ENCODE assay signal across 18 cellular contexts in the genomic region with DNA sequence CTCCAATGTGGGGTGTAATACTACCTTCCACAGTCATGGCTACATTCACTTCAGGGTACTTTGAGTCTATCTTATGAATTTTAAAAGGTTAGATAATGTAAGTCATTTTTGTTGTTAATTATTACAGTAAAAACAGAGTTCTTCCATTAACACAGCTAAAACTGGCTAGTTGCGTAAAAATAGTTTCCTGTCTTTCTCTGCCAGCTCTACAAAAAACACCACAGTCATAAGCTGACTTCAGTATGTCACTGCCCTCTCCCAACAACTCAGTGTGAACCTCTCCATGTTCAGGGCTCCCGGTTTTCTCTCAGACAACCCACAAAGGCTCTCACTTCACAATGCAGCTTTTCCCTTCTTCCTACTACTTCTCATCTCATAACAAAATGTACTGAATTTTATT.
DNase-seq lines count a peak whose midpoint lies in the region; ATAC-seq and TF ChIP-seq lines count a peak whose summit lies in the region.
"Had no signal": no experiment of that assay in that cellular context is flagged by ENCODE, and none has a peak within 500 bp of the region (broad histone marks: within the 10 kb centered on the region; RNA-seq: fewer than 3 reads in every experiment).

No MANE protein-coding gene starts in this region.

- H3K4me3 ChIP-seq in heart left ventricle, result no peak overlapping the region
- no peak overlapping the region for H3K4me3 ChIP-seq in right atrium auricular region
- H3K4me3 ChIP-seq in fibroblast of lung (replicated peaks in 1 of 4; ENCODE audit: control extremely low read depth in 1 of 4, insufficient read depth in 1 of 4, low read depth in 3 of 4, low read length in 4 of 4), result no peak overlapping the region
- no peak overlapping the region for H3K4me3 ChIP-seq in subcutaneous abdominal adipose tissue (ENCODE audit: low read depth in 1 of 5, low read length in 5 of 5)
- H3K4me3 ChIP-seq: suprapubic skin, vagina had no signal

- H3K79me2 ChIP-seq in fibroblast of lung (ENCODE audit: control insufficient read depth, insufficient read depth, low read length), result no peaks in the 10 kb centered on the region

- H3K4me1 ChIP-seq in heart left ventricle (peaks cover 0 to 25% (median 4%) of the 10 kb centered on the region in 12 donors), right atrium auricular region (peaks cover 0 to 5% of the 10 kb centered on the region in 2 donors), fibroblast of lung (ENCODE audit: control insufficient read depth, extremely low read depth, insufficient read depth, low read length) (no peaks in the 10 kb centered on the region), subcutaneous abdominal adipose tissue (ENCODE audit: control insufficient read depth in 5 of 5, insufficient read depth in 5 of 5, low read length in 5 of 5) (peaks cover 0 to 16% (median 0%) of the 10 kb centered on the region in 5 donors)
- H3K4me1 ChIP-seq: suprapubic skin, vagina had no signal

- H3K4me2 ChIP-seq in fibroblast of lung (ENCODE audit: extremely low read depth, insufficient read depth, low read length), result no peak overlapping the region

- WGBS in heart left ventricle, 4 donors, result 42 to 51% (median 46%) methylated on average over 2 of the region's 2 CpGs

- TF ChIP-seq CTCF in heart left ventricle (IDR thresholded peaks at IDR 0.05), result no peak
- no peak for TF ChIP-seq CTCF in right atrium auricular region (IDR thresholded peaks at IDR 0.05)
- TF ChIP-seq CTCF in fibroblast of lung (conservative IDR thresholded peaks at IDR 0.05 in 1 of 2, IDR thresholded peaks at IDR 0.05 in 1 of 2; ENCODE audit: low read depth in 1 of 2, low read length in 2 of 2), result no peak

- TF ChIP-seq POLR2A in heart left ventricle (IDR thresholded peaks at IDR 0.05), result no peak

- peak overlapping the region in 7 of 12 donors; percentile 5 to 54 (median 28) for H3K27ac ChIP-seq in heart left ventricle
- no peak overlapping the region for H3K27ac ChIP-seq in right atrium auricular region
- H3K27ac ChIP-seq in fibroblast of lung (ENCODE audit: insufficient read depth, low read length), result no peak overlapping the region
- H3K27ac ChIP-seq in subcutaneous abdominal adipose tissue (ENCODE audit: low read depth, low read length), result peak overlapping the region; percentile 50
- H3K27ac ChIP-seq: suprapubic skin, vagina had no signal

- H3K27me3 ChIP-seq in heart left ventricle (no peaks in the 10 kb centered on the region), right atrium auricular region (no peaks in the 10 kb centered on the region), fibroblast of lung (ENCODE audit: control insufficient read depth, insufficient read depth, low read length) (no peaks in the 10 kb centered on the region), subcutaneous abdominal adipose tissue (ENCODE audit: control insufficient read depth in 5 of 5, insufficient read depth in 4 of 5, low read length in 5 of 5) (no peaks in the 10 kb centered on the region)
- H3K27me3 ChIP-seq: suprapubic skin, vagina had no signal

- intact Hi-C loops in heart left ventricle (cut with DNase I), result loop anchor here in 1 of 10 donors (5.0 kb wide), 1 partner anchor 209 kb away; no protein-coding TSS in a partner anchor

- no peaks in the 10 kb centered on the region for H3K9me3 ChIP-seq in heart left ventricle
- H3K9me3 ChIP-seq in right atrium auricular region, result no peaks in the 10 kb centered on the region
- no peaks in the 10 kb centered on the region for H3K9me3 ChIP-seq in fibroblast of lung (ENCODE audit: control insufficient read depth, insufficient read depth, low read depth, low read length)
- H3K9me3 ChIP-seq in subcutaneous abdominal adipose tissue (ENCODE audit: control insufficient read depth in 5 of 5, low read length in 5 of 5), result no peaks in the 10 kb centered on the region
- H3K9me3 ChIP-seq: suprapubic skin, vagina had no signal

- DNase-seq in heart left ventricle (no peak), right atrium auricular region (ENCODE audit: low spot score) (no peak), Kasumi-1 (lab: John Stamatoyannopoulos, UW) (peak; percentile 44 to 58), fibroblast of lung (ENCODE audit: low read depth in 2 of 2) (no peak), H4 (ENCODE audit: low spot score) (no peak)
- DNase-seq: activated CD4-positive, alpha-beta T cell treated with anti-CD3 and anti-CD28 coated beads, Interleukin-2, amount 50 U/mL, for 48 hours; activated T-cell treated with anti-CD3 and anti-CD28 coated beads, Interleukin-2, amount 50 U/mL, for 4 hours; CD4-positive, alpha-beta T cell; DMS53; kidney glomerular epithelial cell; NCI-H1105; NCI-H2171; NCI-H526 had no signal

- peak overlapping the region; percentile 53 for H2AFZ ChIP-seq in fibroblast of lung (ENCODE audit: low read length)

- H3K9ac ChIP-seq in fibroblast of lung (ENCODE audit: insufficient read depth, low read length), result no peak overlapping the region
- no peak overlapping the region for H3K9ac ChIP-seq in subcutaneous abdominal adipose tissue (ENCODE audit: low read length in 5 of 5)

- H3K36me3 ChIP-seq in heart left ventricle (no peaks in the 10 kb centered on the region), right atrium auricular region (no peaks in the 10 kb centered on the region), fibroblast of lung (ENCODE audit: control insufficient read depth, insufficient read depth, low read length) (no peaks in the 10 kb centered on the region), subcutaneous abdominal adipose tissue (ENCODE audit: control insufficient read depth in 5 of 5, insufficient read depth in 5 of 5, low read length in 5 of 5) (no peaks in the 10 kb centered on the region)
- H3K36me3 ChIP-seq: suprapubic skin, vagina had no signal

- no peaks in the 10 kb centered on the region for H4K20me1 ChIP-seq in fibroblast of lung (ENCODE audit: control insufficient read depth, extremely low read depth, insufficient read depth, low read length)

- ATAC-seq in heart left ventricle, result peak in 1 of 4 donors; percentile 77
- no peak for ATAC-seq in HG03025 (IDR thresholded peaks at IDR 0.05; ENCODE audit: low FRiP score, unreplicated experiment)
- ATAC-seq in HG02885 (IDR thresholded peaks at IDR 0.05; ENCODE audit: poor library complexity, unreplicated experiment), result no peak
- ATAC-seq: activated T-cell treated with anti-CD3 and anti-CD28 coated beads, Interleukin-2, amount 50 U/mL, for 4 hours had no signal

Comparison
In these comparisons a context has a peak if more than half of its experiments do, and no peak if none do; other contexts are left out.
1. H3K27ac ChIP-seq: peak in heart left ventricle (7 of 12) and subcutaneous abdominal adipose tissue (single experiment); none in right atrium auricular region (0 of 2) and fibroblast of lung (single experiment).
2. DNase-seq: peak in Kasumi-1 (2 of 2); none in heart left ventricle (0 of 5), right atrium auricular region (single experiment), fibroblast of lung (0 of 2) and H4 (single experiment).